ENCODE assay signal across 8 cellular contexts in the genomic region with DNA sequence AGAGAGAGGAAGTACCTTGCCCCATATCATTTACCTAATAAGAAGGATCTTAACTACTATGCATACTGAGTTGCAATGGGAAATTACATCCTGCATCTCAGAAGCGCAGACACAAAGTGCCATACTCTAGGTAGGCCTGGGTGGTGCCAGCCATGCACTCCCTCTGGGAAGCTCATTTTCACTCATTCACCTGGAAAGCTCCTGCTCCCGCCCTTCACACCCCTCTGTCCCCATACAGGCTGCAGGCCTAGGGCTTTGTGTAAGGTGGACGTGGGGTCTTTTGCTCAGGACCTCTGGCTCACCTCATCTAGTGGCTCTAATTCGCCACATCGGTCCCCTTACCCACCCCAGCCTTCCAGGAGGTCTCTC. TPM values are rescaled to one million over a fixed set of nuclear protein-coding genes. Genes with fewer than 3 reads are reported as not detected.
A peak's percentile ranks its signal among the peaks of the same experiment; 100 is the strongest.
DNase-seq lines count a peak whose midpoint lies in the region; ATAC-seq and TF ChIP-seq lines count a peak whose summit lies in the region.

No MANE protein-coding gene starts in this region.

- H3K9me3 Mint-ChIP-seq in activated T-helper 2 cell treated with anti-CD3 and anti-CD28 coated beads, Interferon-gamma antibody, Interleukin-2, Interleukin-4, amounts not matched to agents 10 μg/mL and 5 μg/mL and 100 μg/mL, durations not matched to agents 14 hours and 24 hours and 36 hours = no peaks in the 10 kb centered on the region
- no peaks in the 10 kb centered on the region for H3K9me3 Mint-ChIP-seq in immature natural killer cell

- WGBS in stomach, 5 donors = 6 to 14% (median 9%) methylated on average over 4 to 5 of the region's 5 CpGs

- no peaks in the 10 kb centered on the region for H3K27me3 ChIP-seq in stomach

- peak overlapping the region in 3 of 5 donors; percentile 92 to 95 (median 94) for H3K27ac ChIP-seq in stomach

- peaks cover 8 to 37% (median 23%) of the 10 kb centered on the region in 4 donors for H3K4me1 ChIP-seq in stomach

- no peak for ATAC-seq in HG03135 (IDR thresholded peaks at IDR 0.05; ENCODE audit: unreplicated experiment)
- ATAC-seq in HG03159 (IDR thresholded peaks at IDR 0.05; ENCODE audit: unreplicated experiment) = no peak

- peaks cover 45% of the 10 kb centered on the region for H3K36me3 Mint-ChIP-seq in activated T-helper 2 cell treated with anti-CD3 and anti-CD28 coated beads, Interferon-gamma antibody, Interleukin-2, Interleukin-4, amounts not matched to agents 10 μg/mL and 5 μg/mL and 100 μg/mL, durations not matched to agents 14 hours and 24 hours and 36 hours (ENCODE audit: low read depth)
- peaks cover 9 to 18% (median 10%) of the 10 kb centered on the region in 3 donors for H3K36me3 Mint-ChIP-seq in immature natural killer cell

- peak overlapping the region; percentile 99 for H3K4me3 Mint-ChIP-seq in activated T-helper 2 cell treated with anti-CD3 and anti-CD28 coated beads, Interferon-gamma antibody, Interleukin-2, Interleukin-4, amounts not matched to agents 10 μg/mL and 5 μg/mL and 100 μg/mL, durations not matched to agents 14 hours and 24 hours and 36 hours (ENCODE audit: low read depth)
- peak overlapping the region; percentile 91 to 99 (median 98) for H3K4me3 Mint-ChIP-seq in immature natural killer cell

- intact Hi-C loops in activated T-helper 2 cell treated with anti-CD3 and anti-CD28 coated beads, Interferon-gamma antibody, Interleukin-2, Interleukin-4, amounts not matched to agents 10 μg/mL and 5 μg/mL and 100 μg/mL, durations not matched to agents 14 hours and 24 hours and 36 hours (cut with micrococcal nuclease) = loop anchor here (5.0 kb wide), 1 partner anchor 66 kb away; a partner anchor contains a TSS
- intact Hi-C loops in stomach (cut with DNase I; ENCODE audit: low total_unique reads) = no loop called here

- peaks cover 30% of the 10 kb centered on the region for H3K4me1 Mint-ChIP-seq in activated T-helper 2 cell treated with anti-CD3 and anti-CD28 coated beads, Interferon-gamma antibody, Interleukin-2, Interleukin-4, amounts not matched to agents 10 μg/mL and 5 μg/mL and 100 μg/mL, durations not matched to agents 14 hours and 24 hours and 36 hours (ENCODE audit: low read depth)
- H3K4me1 Mint-ChIP-seq in immature natural killer cell = peaks cover 30 to 39% of the 10 kb centered on the region in 2 donors

- DNase-seq in NCI-H748 (lab: John Stamatoyannopoulos, UW; ENCODE audit: unreplicated experiment) (peak; percentile 30), NCI-H748 treated with DMSO at 0.1 percent for 48 hours (lab: John Stamatoyannopoulos, UW) (no peak), immature natural killer cell (no peak), stomach (no peak), GOT3 (lab: John Stamatoyannopoulos, UW) (no peak)
- no peak for DNase-seq in activated T-helper 2 cell treated with anti-CD3 and anti-CD28 coated beads, Interferon-gamma antibody, Interleukin-2, Interleukin-4, amounts not matched to agents 10 μg/mL and 5 μg/mL and 100 μg/mL, durations not matched to agents 14 hours and 24 hours and 36 hours (ENCODE audit: low spot score)

- TF ChIP-seq CTCF in stomach (IDR thresholded peaks at IDR 0.05) = no peak

- TF ChIP-seq POLR2A in stomach (IDR thresholded peaks at IDR 0.05) = no peak

- H3K9me3 ChIP-seq in stomach = no peaks in the 10 kb centered on the region

- H3K4me3 ChIP-seq in stomach = peak overlapping the region; percentile 70 to 99 (median 92)

- H3K36me3 ChIP-seq in stomach = peaks cover 23 to 41% (median 39%) of the 10 kb centered on the region in 4 donors

- TF ChIP-seq EP300 in stomach (IDR thresholded peaks at IDR 0.05) = no peak

- H3K27ac Mint-ChIP-seq in activated T-helper 2 cell treated with anti-CD3 and anti-CD28 coated beads, Interferon-gamma antibody, Interleukin-2, Interleukin-4, amounts not matched to agents 10 μg/mL and 5 μg/mL and 100 μg/mL, durations not matched to agents 14 hours and 24 hours and 36 hours = peak overlapping the region; percentile 95
- H3K27ac Mint-ChIP-seq in immature natural killer cell = peak overlapping the region in 5 of 6 donors; percentile 94 to 97 (median 96)

- no peaks in the 10 kb centered on the region for H3K27me3 Mint-ChIP-seq in activated T-helper 2 cell treated with anti-CD3 and anti-CD28 coated beads, Interferon-gamma antibody, Interleukin-2, Interleukin-4, amounts not matched to agents 10 μg/mL and 5 μg/mL and 100 μg/mL, durations not matched to agents 14 hours and 24 hours and 36 hours (ENCODE audit: low read depth)
- peaks cover 0 to 3% (median 2%) of the 10 kb centered on the region in 3 donors for H3K27me3 Mint-ChIP-seq in immature natural killer cell (ENCODE audit: low read depth in 3 of 3)

RNA-seq across cellular contexts. Expression of a gene that starts 0.8 kb away (rescaled TPM):
- 117 and 123 TPM in 2 replicates for total RNA-seq in activated T-helper 2 cell treated with anti-CD3 and anti-CD28 coated beads, Interferon-gamma antibody, Interleukin-2, Interleukin-4, amounts not matched to agents 10 μg/mL and 5 μg/mL and 100 μg/mL, durations not matched to agents 14 hours and 24 hours and 36 hours
- polyA plus RNA-seq in immature natural killer cell = 100 to 1,000 TPM in 1 of 3 donors, 10 to 100 TPM in 2; 59.8 to 106 (median 63.8) TPM
- 100 to 1,000 TPM in 1 of 5 donors, 10 to 100 TPM in 4; 21.9 to 110 (median 33.8) TPM for total RNA-seq in stomach
- 100 to 1,000 TPM; 152 to 163 (median 161) TPM for polyA plus RNA-seq in stomach

RNA-seq across cellular contexts. Expression of a gene that starts 13.1 kb away (rescaled TPM):
- total RNA-seq in activated T-helper 2 cell treated with anti-CD3 and anti-CD28 coated beads, Interferon-gamma antibody, Interleukin-2, Interleukin-4, amounts not matched to agents 10 μg/mL and 5 μg/mL and 100 μg/mL, durations not matched to agents 14 hours and 24 hours and 36 hours = 0.59 and 1.2 TPM in 2 replicates
- polyA plus RNA-seq in immature natural killer cell = 1 to 10 TPM in 1 of 3 donors, not detected in 2; 2.7 TPM
- 10 to 100 TPM in 2 of 5 donors, 1 to 10 TPM in 3; 1.7 to 69.4 (median 9.7) TPM for total RNA-seq in stomach
- polyA plus RNA-seq in stomach = 1 to 10 TPM; 5.3 to 9.5 (median 8.6) TPM

RNA-seq across cellular contexts. Expression of a gene that starts 19.3 kb away (rescaled TPM):
- total RNA-seq in activated T-helper 2 cell treated with anti-CD3 and anti-CD28 coated beads, Interferon-gamma antibody, Interleukin-2, Interleukin-4, amounts not matched to agents 10 μg/mL and 5 μg/mL and 100 μg/mL, durations not matched to agents 14 hours and 24 hours and 36 hours = 0.11 and 0.62 TPM in 2 replicates
- polyA plus RNA-seq in immature natural killer cell = 1 to 10 TPM in 2 of 3 donors, under 1 TPM in 1; 0.91 to 3.1 (median 2.0) TPM
- total RNA-seq in stomach = 10 to 100 TPM in 4 of 5 donors, not detected in 1; 12.7 to 30.9 (median 21.2) TPM
- polyA plus RNA-seq in stomach = 1 to 10 TPM; 1.6 to 6.7 (median 5.8) TPM
